Comparison of ENCODE assay signal across 8 cellular contexts in the genomic region with DNA sequence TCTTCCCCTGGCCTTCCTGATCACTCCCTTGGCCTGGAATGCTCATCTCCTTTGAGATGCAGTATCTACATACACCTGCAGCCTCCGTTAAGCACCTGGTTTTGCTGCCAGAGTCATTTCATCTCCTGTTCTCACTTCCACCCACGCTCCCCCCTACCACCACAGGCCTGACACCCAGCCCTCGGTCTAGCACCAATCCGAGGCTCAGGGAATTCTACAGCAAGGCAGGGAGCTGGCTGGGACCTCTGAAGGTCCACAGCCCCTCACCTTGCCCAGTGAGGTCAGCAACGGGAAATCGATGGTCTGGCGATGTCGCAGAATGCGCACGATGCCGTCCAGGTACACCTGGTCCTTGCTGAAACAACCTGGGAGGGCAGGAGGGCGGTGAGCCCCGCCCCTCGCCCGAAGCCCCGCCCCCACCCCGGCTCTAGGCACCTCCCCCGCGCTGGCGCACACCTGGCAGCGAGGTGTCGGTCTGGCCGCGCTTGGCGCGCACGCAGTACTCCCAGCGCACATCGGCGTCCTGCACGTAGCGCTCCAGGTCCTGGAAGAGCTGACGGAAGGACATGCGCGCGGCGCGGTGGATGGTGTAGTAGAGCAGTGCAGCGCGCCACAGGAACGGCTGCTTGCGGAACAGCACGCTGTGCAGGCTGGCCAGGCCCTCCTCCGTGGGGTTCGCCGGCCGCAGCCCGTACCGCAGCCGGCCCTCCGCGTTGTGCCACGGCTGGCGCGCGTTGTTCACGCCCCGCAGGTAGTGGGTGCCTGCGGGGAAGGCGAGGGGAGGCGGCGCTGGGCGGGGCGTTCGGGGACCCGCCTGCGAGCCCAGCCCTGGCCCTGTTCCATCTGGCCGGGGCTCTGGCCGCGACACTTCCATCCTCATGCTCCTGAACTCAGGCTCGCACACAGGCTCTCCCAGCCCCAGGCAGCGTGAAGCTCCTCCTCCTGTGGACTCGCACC. TPM values are rescaled to one million over a fixed set of nuclear protein-coding genes. Genes with fewer than 3 reads are reported as not detected.
DNase-seq lines count a peak whose midpoint lies in the region; ATAC-seq and TF ChIP-seq lines count a peak whose summit lies in the region.

No MANE protein-coding gene starts in this region.

- DNase-seq in chondrocyte (ENCODE audit: low spot score) (no peak), pons (ENCODE audit: low spot score) (no peak)
- DNase-seq in stimulated activated naive CD8-positive, alpha-beta T cell treated with anti-CD3 and anti-CD28 coated beads, Interleukin-15, amount 100 ng/mL, for 72 hours, result peak in 1 of 2 donors; percentile 54

- TF ChIP-seq CTCF in KMS-11 (conservative IDR thresholded peaks at IDR 0.05; ENCODE audit: low read depth, low read length) (no peak), chondrocyte (IDR thresholded peaks at IDR 0.05) (peak; percentile 23)

- H3K4me1 ChIP-seq in BLaER1 (peaks cover 75% of the 10 kb centered on the region), KMS-11 (ENCODE audit: low read depth, poor library complexity, severe bottlenecking) (peaks cover 40% of the 10 kb centered on the region)

- no peaks in the 10 kb centered on the region for H3K9me3 ChIP-seq in BLaER1

- H3K27ac ChIP-seq in BLaER1, result no peak overlapping the region
- H3K27ac ChIP-seq in KMS-11, result no peak overlapping the region
- peak overlapping the region; percentile 18 for H3K27ac ChIP-seq in layer of hippocampus (ENCODE audit: low read depth, low read length)

- H3K9ac ChIP-seq in BLaER1, result no peak overlapping the region
- no peak overlapping the region for H3K9ac ChIP-seq in KMS-11

- H3K4me3 ChIP-seq in BLaER1 (peak overlapping the region; percentile 55), KMS-11 (IDR thresholded peaks at IDR 0.05; ENCODE audit: insufficient read depth, low read depth, low read length) (no peak overlapping the region)

- H4K20me1 ChIP-seq in BLaER1, result peaks cover 52% of the 10 kb centered on the region
- no peaks in the 10 kb centered on the region for H4K20me1 ChIP-seq in KMS-11 (ENCODE audit: insufficient read depth)

- no peaks in the 10 kb centered on the region for H3K79me2 ChIP-seq in KMS-11 (ENCODE audit: insufficient read depth, low read depth)

- peak overlapping the region; percentile 86 for H3K4me2 ChIP-seq in BLaER1
- H3K4me2 ChIP-seq in KMS-11, result peak overlapping the region; percentile 63

- H3K27me3 Mint-ChIP-seq in T-helper 1 cell treated with Interleukin-12 subunit alpha and Interleukin-12 subunit beta and Interleukin-4 antibody, amounts not matched to agents 30 μg/mL and 1 μg/mL, for 36 hours (ENCODE audit: low read depth), result no peaks in the 10 kb centered on the region
- no peaks in the 10 kb centered on the region for H3K27me3 Mint-ChIP-seq in chondrocyte (ENCODE audit: low read depth)
- H3K27me3 Mint-ChIP-seq in stimulated activated naive CD8-positive, alpha-beta T cell treated with anti-CD3 and anti-CD28 coated beads, Interleukin-15, amount 100 ng/mL, for 72 hours, result peaks cover 63% of the 10 kb centered on the region

- peak overlapping the region; percentile 71 for H3K27ac Mint-ChIP-seq in T-helper 1 cell treated with Interleukin-12 subunit alpha and Interleukin-12 subunit beta and Interleukin-4 antibody, amounts not matched to agents 30 μg/mL and 1 μg/mL, for 36 hours
- H3K27ac Mint-ChIP-seq in chondrocyte (ENCODE audit: unreplicated experiment), result no peak overlapping the region
- H3K27ac Mint-ChIP-seq in stimulated activated naive CD8-positive, alpha-beta T cell treated with anti-CD3 and anti-CD28 coated beads, Interleukin-15, amount 100 ng/mL, for 72 hours, result no peak overlapping the region

- H3K9me3 Mint-ChIP-seq in T-helper 1 cell treated with Interleukin-12 subunit alpha and Interleukin-12 subunit beta and Interleukin-4 antibody, amounts not matched to agents 30 μg/mL and 1 μg/mL, for 36 hours, result no peaks in the 10 kb centered on the region
- H3K9me3 Mint-ChIP-seq in chondrocyte (ENCODE audit: low read depth), result no peaks in the 10 kb centered on the region
- no peaks in the 10 kb centered on the region for H3K9me3 Mint-ChIP-seq in stimulated activated naive CD8-positive, alpha-beta T cell treated with anti-CD3 and anti-CD28 coated beads, Interleukin-15, amount 100 ng/mL, for 72 hours

- ATAC-seq in stimulated activated naive CD8-positive, alpha-beta T cell treated with anti-CD3 and anti-CD28 coated beads, Interleukin-15, amount 100 ng/mL, for 72 hours, result peak; percentile 62
- no peak for ATAC-seq in HG03108 (IDR thresholded peaks at IDR 0.05; ENCODE audit: unreplicated experiment)

- peaks cover 18% of the 10 kb centered on the region for H3K27me3 ChIP-seq in BLaER1
- H3K27me3 ChIP-seq in KMS-11 (ENCODE audit: insufficient read depth, low read depth), result no peaks in the 10 kb centered on the region
- H3K27me3 ChIP-seq in layer of hippocampus (ENCODE audit: control insufficient read depth, insufficient read depth, low read length), result no peaks in the 10 kb centered on the region

- peaks cover 43% of the 10 kb centered on the region for H3K4me1 Mint-ChIP-seq in T-helper 1 cell treated with Interleukin-12 subunit alpha and Interleukin-12 subunit beta and Interleukin-4 antibody, amounts not matched to agents 30 μg/mL and 1 μg/mL, for 36 hours (ENCODE audit: low read depth)
- peaks cover 27% of the 10 kb centered on the region for H3K4me1 Mint-ChIP-seq in chondrocyte (ENCODE audit: low read depth)
- peaks cover 59% of the 10 kb centered on the region for H3K4me1 Mint-ChIP-seq in stimulated activated naive CD8-positive, alpha-beta T cell treated with anti-CD3 and anti-CD28 coated beads, Interleukin-15, amount 100 ng/mL, for 72 hours

- H3K4me3 Mint-ChIP-seq in T-helper 1 cell treated with Interleukin-12 subunit alpha and Interleukin-12 subunit beta and Interleukin-4 antibody, amounts not matched to agents 30 μg/mL and 1 μg/mL, for 36 hours, result peak overlapping the region; percentile 73
- peak overlapping the region; percentile 58 for H3K4me3 Mint-ChIP-seq in chondrocyte (ENCODE audit: unreplicated experiment)
- H3K4me3 Mint-ChIP-seq in stimulated activated naive CD8-positive, alpha-beta T cell treated with anti-CD3 and anti-CD28 coated beads, Interleukin-15, amount 100 ng/mL, for 72 hours, result peak overlapping the region; percentile 55 to 77

- H3K36me3 Mint-ChIP-seq in T-helper 1 cell treated with Interleukin-12 subunit alpha and Interleukin-12 subunit beta and Interleukin-4 antibody, amounts not matched to agents 30 μg/mL and 1 μg/mL, for 36 hours (ENCODE audit: low read depth), result peaks cover 26% of the 10 kb centered on the region
- peaks cover 1% of the 10 kb centered on the region for H3K36me3 Mint-ChIP-seq in chondrocyte (ENCODE audit: low read depth)

- H3K36me3 ChIP-seq in BLaER1 (peaks cover 16% of the 10 kb centered on the region; the same call in 1 of the 2 replicates), KMS-11 (ENCODE audit: insufficient read depth) (no peaks in the 10 kb centered on the region)

- peak overlapping the region; percentile 47 for H2AFZ ChIP-seq in KMS-11 (ENCODE audit: low read depth)

RNA-seq across cellular contexts. Expression of a gene that starts 5.7 kb away (rescaled TPM):
- 28.0 to 45.0 TPM (median 29.9 TPM) in 3 replicates for total RNA-seq in chondrocyte

RNA-seq across cellular contexts. Expression of a gene that starts 7.7 kb away (rescaled TPM):
- total RNA-seq in chondrocyte, result 21.9 to 34.6 TPM (median 31.2 TPM) in 3 replicates

RNA-seq across cellular contexts. Expression of a gene that starts 11.9 kb away (rescaled TPM):
- not detected in 3 replicates for total RNA-seq in chondrocyte

RNA-seq across cellular contexts. Expression of a gene that starts 13.5 kb away (rescaled TPM):
- 11.6 to 19.0 TPM (median 15.7 TPM) in 3 replicates for total RNA-seq in chondrocyte

RNA-seq across cellular contexts. Expression of a gene that starts 13.9 kb away (rescaled TPM):
- 31.9 to 41.0 TPM (median 33.4 TPM) in 3 replicates for total RNA-seq in chondrocyte
